In the genomic region with DNA sequence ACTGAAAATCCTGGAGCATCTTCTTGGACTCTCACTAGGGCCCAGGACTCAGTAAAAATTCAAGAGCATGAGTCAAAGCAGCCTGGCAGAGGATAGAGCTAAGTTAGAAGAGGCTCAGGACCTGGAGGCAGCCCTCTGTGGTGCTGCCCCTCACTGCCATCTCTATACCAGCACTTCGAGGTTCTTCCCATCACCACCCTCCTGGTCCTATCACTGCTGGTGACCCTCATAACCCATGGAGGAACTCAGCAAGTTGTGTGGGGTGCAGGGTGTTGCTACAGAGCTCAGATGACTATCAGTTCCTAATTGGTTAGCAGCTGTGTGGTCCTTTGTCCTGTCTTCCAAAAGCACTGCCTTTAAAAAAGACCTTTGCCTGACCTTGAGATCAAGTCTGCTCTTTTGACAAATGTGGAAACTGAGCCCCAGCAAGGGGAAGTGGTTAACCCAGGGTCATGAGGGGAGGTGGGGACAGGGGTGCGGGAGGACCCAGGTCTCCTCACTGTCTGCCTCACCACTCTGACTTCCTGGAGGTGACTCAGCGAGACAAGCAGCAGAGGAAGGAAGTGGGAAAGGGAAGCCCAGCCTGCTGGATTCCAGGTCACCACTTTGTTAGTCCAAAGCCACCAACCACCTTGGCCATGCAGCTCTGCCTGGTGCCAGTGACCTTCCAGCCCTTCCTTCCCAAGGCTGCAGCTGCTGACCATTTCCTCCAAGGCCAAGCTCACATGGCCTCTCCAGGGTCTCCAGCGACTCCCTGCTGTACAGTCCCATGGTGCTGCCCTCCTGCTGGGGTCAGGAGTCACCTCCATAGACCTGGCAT, we compare ENCODE assay signal across 10 cellular contexts.
DNase-seq lines count a peak whose midpoint lies in the region; ATAC-seq and TF ChIP-seq lines count a peak whose summit lies in the region.
"Had no signal": no experiment of that assay in that cellular context is flagged by ENCODE, and none has a peak within 500 bp of the region (broad histone marks: within the 10 kb centered on the region; RNA-seq: fewer than 3 reads in every experiment).

No MANE protein-coding gene starts in this region.

- no peak overlapping the region for H3K4me2 ChIP-seq in IMR-90 (ENCODE audit: low read depth, low read length)

- H3K27me3 ChIP-seq in IMR-90 (ENCODE audit: control insufficient read depth, insufficient read depth, low read length) (no peaks in the 10 kb centered on the region), suprapubic skin (no peaks in the 10 kb centered on the region)
- H3K27me3 ChIP-seq: esophagus muscularis mucosa had no signal

- H3K36me3 ChIP-seq in IMR-90 (ENCODE audit: control insufficient read depth, insufficient read depth, low read length): no peaks in the 10 kb centered on the region
- H3K36me3 ChIP-seq in suprapubic skin: no peaks in the 10 kb centered on the region
- H3K36me3 ChIP-seq: esophagus muscularis mucosa had no signal

- H3K4me3 Mint-ChIP-seq in activated CD8-positive, alpha-beta T cell treated with anti-CD3 and anti-CD28 coated beads for 36 hours: no peak overlapping the region
- H3K4me3 Mint-ChIP-seq in memory B cell: no peak overlapping the region

- H2BK15ac ChIP-seq in IMR-90 (ENCODE audit: low read depth, low read length): peak overlapping the region; percentile 59; the same call in 2 of the 3 replicates

- no peak overlapping the region for H2BK5ac ChIP-seq in IMR-90 (ENCODE audit: low read depth, low read length, poor library complexity, severe bottlenecking)

- H3K27ac ChIP-seq in IMR-90 (ENCODE audit: insufficient read depth, low read length) (peak overlapping the region; percentile 12; the same call in 1 of the 2 replicates), suprapubic skin (no peak overlapping the region)
- H3K27ac ChIP-seq: esophagus muscularis mucosa had no signal

- peak overlapping the region; percentile 71 for H3K27ac Mint-ChIP-seq in activated CD8-positive, alpha-beta T cell treated with anti-CD3 and anti-CD28 coated beads for 36 hours
- peak overlapping the region; percentile 28 for H3K27ac Mint-ChIP-seq in memory B cell

- peak overlapping the region; percentile 63 for H3K14ac ChIP-seq in IMR-90 (replicated peaks; ENCODE audit: low read depth, low read length)

- no CpG with 5 or more reads among the region's 4 CpGs for WGBS in IMR-90 (ENCODE audit: extremely low coverage in 2 of 2, insufficient read length in 1 of 2), 2 experiments
- WGBS in suprapubic skin: 67% methylated on average over 4 of the region's 4 CpGs

- BruUV-seq in IMR-90 (replicated peaks; lab: Mats Ljungman, UMichigan): no TSS peak

- H3K79me1 ChIP-seq in IMR-90 (ENCODE audit: low read depth in 1 of 2, low read length in 2 of 2): no peaks in the 10 kb centered on the region

- dilution Hi-C loops in IMR-90 (cut with HindIII; ENCODE audit: low sequenced_read_pairs, unreplicated experiment): no loop called here

- peak overlapping the region; percentile 27; the same call in 1 of the 2 replicates for H4K5ac ChIP-seq in IMR-90 (ENCODE audit: low read depth, low read length)

- intact Hi-C loops in IMR-90 (cut with micrococcal nuclease): no loop called here
- intact Hi-C loops in activated CD8-positive, alpha-beta T cell treated with anti-CD3 and anti-CD28 coated beads for 36 hours (cut with micrococcal nuclease): no loop called here

- no peaks in the 10 kb centered on the region for H3K36me3 Mint-ChIP-seq in activated CD8-positive, alpha-beta T cell treated with anti-CD3 and anti-CD28 coated beads for 36 hours (ENCODE audit: low read depth)
- no peaks in the 10 kb centered on the region for H3K36me3 Mint-ChIP-seq in memory B cell

- no peaks in the 10 kb centered on the region for H3K9me3 ChIP-seq in IMR-90 (ENCODE audit: control insufficient read depth, insufficient read depth, low read length)
- H3K9me3 ChIP-seq in suprapubic skin: no peaks in the 10 kb centered on the region
- H3K9me3 ChIP-seq: esophagus muscularis mucosa had no signal

- H3K4me1 ChIP-seq in IMR-90 (ENCODE audit: control insufficient read depth, insufficient read depth, low read length) (peaks cover 9% of the 10 kb centered on the region), suprapubic skin (peaks cover 33% of the 10 kb centered on the region)

- peak overlapping the region; percentile 26; the same call in 1 of the 2 replicates for H3K18ac ChIP-seq in IMR-90 (ENCODE audit: low read depth, low read length)

- no peaks in the 10 kb centered on the region for H3K9me3 Mint-ChIP-seq in activated CD8-positive, alpha-beta T cell treated with anti-CD3 and anti-CD28 coated beads for 36 hours
- H3K9me3 Mint-ChIP-seq in memory B cell: no peaks in the 10 kb centered on the region

- H3K4me1 Mint-ChIP-seq in activated CD8-positive, alpha-beta T cell treated with anti-CD3 and anti-CD28 coated beads for 36 hours (ENCODE audit: low read depth): peaks cover 57% of the 10 kb centered on the region
- H3K4me1 Mint-ChIP-seq in memory B cell: peaks cover 30% of the 10 kb centered on the region

- in situ Hi-C loops in IMR-90 (cut with MboI; ENCODE audit: low sequenced_read_pairs): no loop called here

- H2AK5ac ChIP-seq in IMR-90 (ENCODE audit: low read depth, low read length): peak overlapping the region; percentile 92

- no peaks in the 10 kb centered on the region for H4K20me1 ChIP-seq in IMR-90 (ENCODE audit: insufficient read depth, low read length)

- H3K23ac ChIP-seq in IMR-90 (ENCODE audit: low read depth, low read length): peak overlapping the region; percentile 36

- POLR2A ChIA-PET in IMR-90 (lab: Charles Lee; ENCODE audit: unreplicated experiment): interaction anchor here (0.9 kb wide), 1 partner anchor 22 kb away, joined by 7 read pairs; no protein-coding TSS in a partner anchor
- POLR2A ChIA-PET in activated CD8-positive, alpha-beta T cell treated with anti-CD3 and anti-CD28 coated beads for 36 hours (lab: Charles Lee): interaction anchor here (0.5 to 4.2 kb wide), 5 partner anchors 11 to 601 kb away, joined by 3 to 40 read pairs (median 4); no protein-coding TSS in a partner anchor
- POLR2A ChIA-PET in GM10248 (lab: Yijun Ruan, JAX): no interaction called here

- no peak overlapping the region for H3K4me3 ChIP-seq in IMR-90 (ENCODE audit: insufficient read depth, low read depth, low read length)
- no peak overlapping the region for H3K4me3 ChIP-seq in suprapubic skin
- H3K4me3 ChIP-seq: esophagus muscularis mucosa had no signal

- H3K9me1 ChIP-seq in IMR-90 (ENCODE audit: insufficient read depth, low read length): peaks cover 31% of the 10 kb centered on the region

- TF ChIP-seq CTCF in IMR-90 (conservative IDR thresholded peaks at IDR 0.05; ENCODE audit: low read depth, low read length) (no peak), GM10248 (IDR thresholded peaks at IDR 0.05; ENCODE audit: control extremely low read depth, extremely low read depth, low read depth, missing control alignments) (no peak), suprapubic skin (IDR thresholded peaks at IDR 0.05) (no peak)
- TF ChIP-seq CTCF in activated CD8-positive, alpha-beta T cell treated with anti-CD3 and anti-CD28 coated beads for 36 hours (IDR thresholded peaks at IDR 0.05): no peak

- H3K4ac ChIP-seq in IMR-90 (ENCODE audit: low read depth, low read length): peak overlapping the region; percentile 69

- no peak for TF ChIP-seq POLR2A in IMR-90 (IDR thresholded peaks at IDR 0.05; ENCODE audit: low read depth, low read length)
- TF ChIP-seq POLR2A in suprapubic skin (IDR thresholded peaks at IDR 0.05): no peak

- peak overlapping the region; percentile 39 for H2AFZ ChIP-seq in IMR-90 (replicated peaks; ENCODE audit: low read length, poor library complexity)

- peak; percentile 38; the same call in 1 of the 2 replicates for ATAC-seq in IMR-90 (ENCODE audit: low read depth)
- ATAC-seq in activated CD8-positive, alpha-beta T cell treated with anti-CD3 and anti-CD28 coated beads for 36 hours: peak; percentile 71
- ATAC-seq in memory B cell (ENCODE audit: low read depth): no peak
- no peak for ATAC-seq in GM21390 (IDR thresholded peaks at IDR 0.05; ENCODE audit: unreplicated experiment)

- TF ChIP-seq RAD21 in IMR-90 (IDR thresholded peaks at IDR 0.05; ENCODE audit: low read length): no peak

- H3K9ac ChIP-seq in IMR-90 (ENCODE audit: low read depth, low read length): no peak overlapping the region

- H2AK9ac ChIP-seq in IMR-90 (replicated peaks; ENCODE audit: low read depth, low read length, poor library complexity): peak overlapping the region; percentile 4

- H4K91ac ChIP-seq in IMR-90 (ENCODE audit: insufficient read depth, low read depth, low read length): peak overlapping the region; percentile 71

- H3K27me3 Mint-ChIP-seq in activated CD8-positive, alpha-beta T cell treated with anti-CD3 and anti-CD28 coated beads for 36 hours: no peaks in the 10 kb centered on the region
- no peaks in the 10 kb centered on the region for H3K27me3 Mint-ChIP-seq in memory B cell

- H4K8ac ChIP-seq in IMR-90 (ENCODE audit: low read depth in 2 of 2, low read length in 2 of 2): peak overlapping the region; percentile 49 to 62; a peak in 3 of 4 replicates

- peak; percentile 72 for DNase-seq in Daoy (ENCODE audit: low read depth)
- DNase-seq in IMR-90: peak; percentile 41
- DNase-seq in activated CD8-positive, alpha-beta T cell treated with anti-CD3 and anti-CD28 coated beads for 36 hours: peak; percentile 47
- no peak for DNase-seq in memory B cell (ENCODE audit: low spot score in 2 of 2)
- DNase-seq in HPDE6-E6E7 (ENCODE audit: extremely low spot score): no peak
- no peak for DNase-seq in GM10248 (ENCODE audit: extremely low spot score)
- DNase-seq in suprapubic skin (ENCODE audit: low spot score in 2 of 2): no peak
- DNase-seq: stimulated activated naive CD4-positive, alpha-beta T cell treated with Interleukin-2 at 50 U/mL for 16 hours had no signal

- no peak overlapping the region for H3K56ac ChIP-seq in IMR-90 (ENCODE audit: extremely low read depth, insufficient read depth, low read length)

- peak overlapping the region; percentile 91 for H2BK120ac ChIP-seq in IMR-90 (ENCODE audit: low read depth, low read length)

- TF ChIP-seq EP300 in suprapubic skin (IDR thresholded peaks at IDR 0.05): no peak

- H2BK20ac ChIP-seq in IMR-90 (ENCODE audit: low read depth, low read length): peak overlapping the region; percentile 84

- CTCF ChIA-PET in IMR-90 (lab: Yijun Ruan, JAX): interaction anchor here (0.5 to 1.9 kb wide), 4 partner anchors 11 to 727 kb away, joined by 3 to 7 read pairs (median 4); no protein-coding TSS in a partner anchor
- CTCF ChIA-PET in activated CD8-positive, alpha-beta T cell treated with anti-CD3 and anti-CD28 coated beads for 36 hours (lab: Charles Lee): interaction anchor here (0.6 to 1.2 kb wide), 4 partner anchors 11 to 189 kb away, joined by 3 to 6 read pairs (median 4); no protein-coding TSS in a partner anchor
- CTCF ChIA-PET in GM10248 (lab: Yijun Ruan, JAX): interaction anchor here (1.1 to 5.1 kb wide), 7 partner anchors 9 to 40 kb away, joined by 4 to 18 read pairs (median 5); no protein-coding TSS in a partner anchor

TF ChIP-seq in IMR-90, 13 proteins besides CTCF, POLR2A, EP300 and RAD21 (continues in another document):
- TF ChIP-seq MAZ (IDR thresholded peaks at IDR 0.05; ENCODE audit: borderline replicate concordance, low read depth, low read length) (no peak), CEBPB (IDR thresholded peaks at IDR 0.05; ENCODE audit: low read depth, low read length) (no peak), BHLHE40 (IDR thresholded peaks at IDR 0.05; ENCODE audit: low read depth, low read length) (no peak), RCOR1 (IDR thresholded peaks at IDR 0.05; ENCODE audit: insufficient replicate concordance, low read length) (no peak)

Comparison
In these comparisons a context has a peak if more than half of its experiments do, and no peak if none do; other contexts are left out.
1. DNase-seq: peak in Daoy (single experiment), IMR-90 (single experiment) and activated CD8-positive, alpha-beta T cell treated with anti-CD3 and anti-CD28 coated beads for 36 hours (single experiment); none in memory B cell (0 of 2), HPDE6-E6E7 (single experiment), GM10248 (single experiment) and suprapubic skin (0 of 2).
2. ATAC-seq: peak in IMR-90 (single experiment) and activated CD8-positive, alpha-beta T cell treated with anti-CD3 and anti-CD28 coated beads for 36 hours (single experiment); none in memory B cell (single experiment) and GM21390 (single experiment).